9 cellular contexts compared by ENCODE assay signal in the genomic region with DNA sequence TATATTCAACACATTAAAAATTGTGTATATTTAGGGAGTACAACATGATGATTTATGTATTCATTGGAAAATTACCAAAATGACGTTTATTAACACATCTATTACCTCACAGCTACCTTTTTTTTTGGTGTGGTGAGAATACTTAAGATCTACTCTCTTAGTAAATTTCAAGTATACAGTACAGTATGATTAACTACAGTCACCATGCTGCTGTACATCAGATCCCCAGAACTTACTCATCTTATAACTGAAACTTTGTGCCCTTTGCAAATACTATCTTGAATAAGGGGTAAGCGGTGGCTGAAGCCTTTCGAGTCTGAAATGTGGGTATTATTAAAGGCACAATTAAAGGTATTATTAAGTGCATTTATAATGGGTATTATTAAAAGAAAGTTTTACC. TPM values are rescaled to one million over a fixed set of nuclear protein-coding genes. Genes with fewer than 3 reads are reported as not detected.
DNase-seq lines count a peak whose midpoint lies in the region; FAIRE-seq and TF ChIP-seq lines count a peak whose summit lies in the region.
"Had no signal": no experiment of that assay in that cellular context is flagged by ENCODE, and none has a peak within 500 bp of the region (broad histone marks: within the 10 kb centered on the region; RNA-seq: fewer than 3 reads in every experiment).

No MANE protein-coding gene starts in this region.

- H3K27ac ChIP-seq in C4-2B (peak overlapping the region; percentile 77; the same call in 1 of the 2 replicates), HUES6 (ENCODE audit: low read depth, low read length) (no peak overlapping the region)

- H3K36me3 ChIP-seq in HUES6 (ENCODE audit: control insufficient read depth, insufficient read depth, low read length) (no peaks in the 10 kb centered on the region), bronchial epithelial cell (ENCODE audit: control insufficient read depth, insufficient read depth, low read length) (no peaks in the 10 kb centered on the region)
- H3K36me3 ChIP-seq: vagina had no signal

- H3K4me3 ChIP-seq in HUES6 (ENCODE audit: low read depth, low read length): peak overlapping the region; percentile 67
- H3K4me3 ChIP-seq in bronchial epithelial cell (ENCODE audit: low read depth, low read length): peak overlapping the region; percentile 49

- H3K4me3 Mint-ChIP-seq in nephron: peak overlapping the region; percentile 83 to 92 (median 86)

- H3K9me3 Mint-ChIP-seq in nephron: peaks cover 11% of the 10 kb centered on the region

- peaks cover 6% of the 10 kb centered on the region; the same call in 1 of the 2 replicates for H3K4me1 ChIP-seq in HUES6 (ENCODE audit: control insufficient read depth, insufficient read depth, low read length)
- H3K4me1 ChIP-seq: vagina had no signal

- TF ChIP-seq CTCF in C4-2B (conservative IDR thresholded peaks at IDR 0.05) (no peak), bronchial epithelial cell (IDR thresholded peaks at IDR 0.05; ENCODE audit: insufficient read depth, low read length, severe bottlenecking) (no peak), nephron (IDR thresholded peaks at IDR 0.05; ENCODE audit: unreplicated experiment in 3 of 3) (no peak)

- no peaks in the 10 kb centered on the region; the same call in 1 of the 2 replicates for H3K9me3 ChIP-seq in HUES6 (ENCODE audit: control insufficient read depth, insufficient read depth, low read depth, low read length)
- H3K9me3 ChIP-seq: vagina had no signal

- H3K36me3 Mint-ChIP-seq in nephron (ENCODE audit: low read depth): peaks cover 5% of the 10 kb centered on the region

- DNase-seq in bronchial epithelial cell (ENCODE audit: low read depth): peak; percentile 15
- DNase-seq in NCI-H187 treated with DMSO at 0.1 percent for 48 hours (lab: John Stamatoyannopoulos, UW): no peak
- no peak for DNase-seq in NAMALWA (ENCODE audit: low spot score)
- no peak for DNase-seq in AG20443 (ENCODE audit: low spot score)
- DNase-seq in stimulated activated naive CD4-positive, alpha-beta T cell (lab: John Stamatoyannopoulos, UW): no peak

- H3K27me3 Mint-ChIP-seq in nephron (ENCODE audit: low read depth): no peaks in the 10 kb centered on the region

- peaks cover 21% of the 10 kb centered on the region for H3K4me1 Mint-ChIP-seq in nephron

- peak overlapping the region in 1 of 3 experiments; percentile 71 for H3K27ac Mint-ChIP-seq in nephron

- H3K27me3 ChIP-seq in HUES6 (ENCODE audit: control insufficient read depth, insufficient read depth, low read length): no peaks in the 10 kb centered on the region; the same call in 1 of the 2 replicates
- H3K27me3 ChIP-seq in bronchial epithelial cell (ENCODE audit: control insufficient read depth, insufficient read depth, low read length): no peaks in the 10 kb centered on the region
- H3K27me3 ChIP-seq: vagina had no signal

- FAIRE-seq in bronchial epithelial cell (lab: Jason Lieb, UNC): no peak

- no peak overlapping the region for H3K9ac ChIP-seq in HUES6 (ENCODE audit: low read length)

RNA-seq across cellular contexts. Expression of a gene that starts 1.0 kb away (rescaled TPM):
- 13.4 and 15.5 TPM in 2 replicates for total RNA-seq in bronchial epithelial cell
